Comparison of ENCODE assay signal across 9 cellular contexts in the genomic region with DNA sequence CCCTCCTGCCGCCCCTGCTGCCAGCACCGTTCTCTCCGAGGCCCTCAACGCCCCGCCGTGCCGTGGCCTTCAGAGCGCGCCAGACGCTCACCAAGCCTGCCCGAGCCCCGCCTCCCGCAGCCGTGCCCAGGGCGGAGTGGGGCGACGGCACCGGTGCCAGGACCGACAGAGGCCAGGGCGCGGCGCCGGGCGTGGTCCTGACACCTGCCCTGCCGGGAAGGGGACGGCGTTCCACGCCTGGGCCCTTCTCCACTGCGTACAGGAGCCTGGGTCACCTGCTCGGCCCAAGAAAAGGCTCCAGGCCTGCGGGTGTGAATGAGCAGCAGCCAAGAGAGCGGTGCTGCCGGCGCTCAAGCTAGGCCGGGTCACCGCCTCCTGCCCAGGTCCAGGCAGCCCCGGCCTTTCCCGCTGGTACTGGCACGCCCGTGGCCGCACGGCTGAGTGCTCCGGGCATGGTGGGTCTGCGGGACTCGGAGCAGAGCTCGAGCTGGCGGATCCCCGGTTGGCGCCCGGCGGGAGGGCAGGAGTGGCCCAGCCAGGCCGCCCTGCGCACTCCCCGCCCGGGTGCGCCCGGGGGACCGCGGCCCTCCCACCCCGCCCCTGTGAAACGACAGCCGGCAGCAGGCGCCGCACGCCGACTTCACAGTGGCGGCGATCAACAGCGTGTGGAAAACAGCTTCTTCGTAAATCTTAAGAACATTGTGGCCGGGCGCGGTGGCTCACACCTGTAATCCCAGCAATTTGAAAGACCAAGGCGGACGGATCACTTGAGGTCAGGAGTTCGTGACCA. TPM values are rescaled to one million over a fixed set of nuclear protein-coding genes. Genes with fewer than 3 reads are reported as not detected.
A peak's percentile ranks its signal among the peaks of the same experiment; 100 is the strongest.
DNase-seq lines count a peak whose midpoint lies in the region; ATAC-seq and TF ChIP-seq lines count a peak whose summit lies in the region.
"Had no signal": no experiment of that assay in that cellular context is flagged by ENCODE, and none has a peak within 500 bp of the region (broad histone marks: within the 10 kb centered on the region; RNA-seq: fewer than 3 reads in every experiment).

No MANE protein-coding gene starts in this region.

- H3K4me1 ChIP-seq in esophagus muscularis mucosa: peaks cover 26 to 51% (median 46%) of the 10 kb centered on the region in 4 donors

- BruUV-seq in Calu3 (replicated peaks; lab: Mats Ljungman, UMichigan): no TSS peak

- peak; percentile 1 for DNase-seq in Calu3
- DNase-seq in T-helper 17 cell: peak in 1 of 3 donors; percentile 36
- no peak for DNase-seq in esophagus muscularis mucosa (ENCODE audit: extremely low spot score)
- DNase-seq in natural killer cell treated with Interleukin-12 subunit alpha and Interleukin-12 subunit beta and Interleukin-15 and Interleukin-18, amount 100 ng/mL, for 72 hours (ENCODE audit: low spot score): no peak
- DNase-seq in pons (ENCODE audit: low spot score): no peak
- no peak for DNase-seq in HEK293T (ENCODE audit: extremely low spot score)

- peaks cover 8% of the 10 kb centered on the region for H3K27me3 Mint-ChIP-seq in Calu3 (ENCODE audit: unreplicated experiment)
- H3K27me3 Mint-ChIP-seq in T-helper 17 cell: peaks cover 55% of the 10 kb centered on the region
- H3K27me3 Mint-ChIP-seq in natural killer cell treated with Interleukin-12 subunit alpha and Interleukin-12 subunit beta and Interleukin-15 and Interleukin-18, amount 100 ng/mL, for 72 hours: peaks cover 34 to 51% of the 10 kb centered on the region in 2 donors

- no peak overlapping the region for H3K27ac Mint-ChIP-seq in Calu3 (ENCODE audit: unreplicated experiment)
- no peak overlapping the region for H3K27ac Mint-ChIP-seq in T-helper 17 cell
- no peak overlapping the region for H3K27ac Mint-ChIP-seq in natural killer cell treated with Interleukin-12 subunit alpha and Interleukin-12 subunit beta and Interleukin-15 and Interleukin-18, amount 100 ng/mL, for 72 hours

- H3K9me3 ChIP-seq in T-helper 17 cell (ENCODE audit: control insufficient read depth, low read length, poor library complexity, severe bottlenecking): peaks cover 4% of the 10 kb centered on the region
- H3K9me3 ChIP-seq in esophagus muscularis mucosa: peaks cover 0 to 17% (median 10%) of the 10 kb centered on the region in 4 donors

- H3K36me3 ChIP-seq in esophagus muscularis mucosa: no peaks in the 10 kb centered on the region

- POLR2A ChIA-PET in HEK293T (lab: Yijun Ruan, JAX): no interaction called here

- H3K36me3 Mint-ChIP-seq in Calu3 (ENCODE audit: insufficient read depth, unreplicated experiment) (no peaks in the 10 kb centered on the region), T-helper 17 cell (ENCODE audit: low read depth) (peaks cover 11% of the 10 kb centered on the region)
- H3K36me3 Mint-ChIP-seq in natural killer cell treated with Interleukin-12 subunit alpha and Interleukin-12 subunit beta and Interleukin-15 and Interleukin-18, amount 100 ng/mL, for 72 hours: peaks cover 24% of the 10 kb centered on the region

- 24% methylated on average over 31 of the region's 76 CpGs for WGBS in esophagus muscularis mucosa

- peak overlapping the region in 3 of 4 donors; percentile 65 to 76 (median 73) for H3K27ac ChIP-seq in esophagus muscularis mucosa (replicated peaks in 1 of 4)

- intact Hi-C loops in Calu3 (cut with micrococcal nuclease; ENCODE audit: unreplicated experiment): no loop called here
- intact Hi-C loops in esophagus muscularis mucosa (cut with DNase I): no loop called here

- H3K4me3 Mint-ChIP-seq in Calu3 (ENCODE audit: low read depth, unreplicated experiment) (no peak overlapping the region), T-helper 17 cell (peak overlapping the region; percentile 90)
- peak overlapping the region; percentile 76 for H3K4me3 Mint-ChIP-seq in natural killer cell treated with Interleukin-12 subunit alpha and Interleukin-12 subunit beta and Interleukin-15 and Interleukin-18, amount 100 ng/mL, for 72 hours

- H3K4me3 ChIP-seq in esophagus muscularis mucosa: peak overlapping the region; percentile 55 to 60 (median 56)

- no peaks in the 10 kb centered on the region for H3K9me3 Mint-ChIP-seq in Calu3 (ENCODE audit: low read depth, unreplicated experiment)
- H3K9me3 Mint-ChIP-seq in natural killer cell treated with Interleukin-12 subunit alpha and Interleukin-12 subunit beta and Interleukin-15 and Interleukin-18, amount 100 ng/mL, for 72 hours: peaks cover 2% of the 10 kb centered on the region

- H3K27me3 ChIP-seq in esophagus muscularis mucosa: peaks cover 7 to 65% (median 33%) of the 10 kb centered on the region in 4 donors

- TF ChIP-seq CTCF in Calu3 (IDR thresholded peaks at IDR 0.05; ENCODE audit: unreplicated experiment) (no peak), esophagus muscularis mucosa (IDR thresholded peaks at IDR 0.05) (no peak)

- CTCF ChIA-PET in Calu3 (lab: Charles Lee): no interaction called here
- CTCF ChIA-PET in HEK293T (lab: Yijun Ruan, JAX): interaction anchor here (0.6 kb wide), 1 partner anchor 121 kb away, joined by 3 read pairs; no protein-coding TSS in a partner anchor

- no peak for TF ChIP-seq POLR2A in esophagus muscularis mucosa (IDR thresholded peaks at IDR 0.05; ENCODE audit: low read depth)

- no peaks in the 10 kb centered on the region for H3K4me1 Mint-ChIP-seq in Calu3 (ENCODE audit: low read depth, unreplicated experiment)
- H3K4me1 Mint-ChIP-seq in T-helper 17 cell: peaks cover 23% of the 10 kb centered on the region
- peaks cover 11 to 19% of the 10 kb centered on the region in 2 donors for H3K4me1 Mint-ChIP-seq in natural killer cell treated with Interleukin-12 subunit alpha and Interleukin-12 subunit beta and Interleukin-15 and Interleukin-18, amount 100 ng/mL, for 72 hours (ENCODE audit: low read depth in 2 of 2)

- peak; percentile 11 for ATAC-seq in T-helper 17 cell
- peak; percentile 25 to 40 for ATAC-seq in natural killer cell treated with Interleukin-12 subunit alpha and Interleukin-12 subunit beta and Interleukin-15 and Interleukin-18, amount 100 ng/mL, for 72 hours
- no peak for ATAC-seq in GM18498 (IDR thresholded peaks at IDR 0.05; ENCODE audit: unreplicated experiment)
- ATAC-seq in HG02642 (IDR thresholded peaks at IDR 0.05; ENCODE audit: poor library complexity, unreplicated experiment): no peak

- TF ChIP-seq EP300 in esophagus muscularis mucosa (IDR thresholded peaks at IDR 0.05): no peak

TF ChIP-seq in HEK293T, 16 proteins besides CTCF, POLR2A, EP300 and RAD21:
- TF ChIP-seq BHLHE40 (IDR thresholded peaks at IDR 0.05; ENCODE audit: borderline replicate concordance) (no peak), SP1 (IDR thresholded peaks at IDR 0.05) (no peak), L3MBTL2 (conservative IDR thresholded peaks at IDR 0.05) (no peak), SUZ12 (IDR thresholded peaks at IDR 0.05) (no peak), LEF1 (IDR thresholded peaks at IDR 0.05; ENCODE audit: borderline replicate concordance) (no peak), FOXK2 (IDR thresholded peaks at IDR 0.05) (no peak), ELF4 (IDR thresholded peaks at IDR 0.05) (no peak), CTBP1 (IDR thresholded peaks at IDR 0.05; ENCODE audit: borderline replicate concordance) (no peak), TARDBP (IDR thresholded peaks at IDR 0.05) (no peak), ARNT (IDR thresholded peaks at IDR 0.05) (no peak), FOXM1 (IDR thresholded peaks at IDR 0.05; ENCODE audit: borderline replicate concordance) (no peak), HDGF (IDR thresholded peaks at IDR 0.05; ENCODE audit: borderline replicate concordance) (no peak), FOXA1 (IDR thresholded peaks at IDR 0.05) (no peak), ZNF384 (IDR thresholded peaks at IDR 0.05) (no peak), NFRKB (IDR thresholded peaks at IDR 0.05) (no peak)
- TF ChIP-seq, protein P1, sequence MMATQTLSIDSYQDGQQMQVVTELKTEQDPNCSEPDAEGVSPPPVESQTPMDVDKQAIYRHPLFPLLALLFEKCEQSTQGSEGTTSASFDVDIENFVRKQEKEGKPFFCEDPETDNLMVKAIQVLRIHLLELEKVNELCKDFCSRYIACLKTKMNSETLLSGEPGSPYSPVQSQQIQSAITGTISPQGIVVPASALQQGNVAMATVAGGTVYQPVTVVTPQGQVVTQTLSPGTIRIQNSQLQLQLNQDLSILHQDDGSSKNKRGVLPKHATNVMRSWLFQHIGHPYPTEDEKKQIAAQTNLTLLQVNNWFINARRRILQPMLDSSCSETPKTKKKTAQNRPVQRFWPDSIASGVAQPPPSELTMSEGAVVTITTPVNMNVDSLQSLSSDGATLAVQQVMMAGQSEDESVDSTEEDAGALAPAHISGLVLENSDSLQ (IDR thresholded peaks at IDR 0.05): no peak

RNA-seq across cellular contexts. Expression of a gene that starts 4.2 kb away (rescaled TPM):
- total RNA-seq in Calu3 (2022) (not detected in 2 replicates), T-helper 17 cell (not detected), esophagus muscularis mucosa (1 to 10 TPM in 1 of 4 donors, under 1 TPM in 3; 0.17 to 1.2 (median 0.24) TPM)
- total RNA-seq in natural killer cell treated with Interleukin-12 subunit alpha and Interleukin-12 subunit beta and Interleukin-15 and Interleukin-18, amount 100 ng/mL, for 72 hours: not detected
- total RNA-seq: dermis microvascular lymphatic vessel endothelial cell had no signal

Comparison
In these comparisons a context has a peak if more than half of its experiments do, and no peak if none do; other contexts are left out.
1. ATAC-seq: peak in T-helper 17 cell (single experiment) and natural killer cell treated with Interleukin-12 subunit alpha and Interleukin-12 subunit beta and Interleukin-15 and Interleukin-18, amount 100 ng/mL, for 72 hours (2 of 2); none in GM18498 (single experiment) and HG02642 (single experiment).